14 cellular contexts compared by ENCODE assay signal in genomic region chr14:65003394-65003793, GRCh38. TPM values are rescaled to one million over a fixed set of nuclear protein-coding genes. Genes with fewer than 3 reads are reported as not detected.
DNase-seq lines count a peak whose midpoint lies in the region; ATAC-seq and TF ChIP-seq lines count a peak whose summit lies in the region.
"Had no signal": no experiment of that assay in that cellular context is flagged by ENCODE, and none has a peak within 500 bp of the region (broad histone marks: within the 10 kb centered on the region; RNA-seq: fewer than 3 reads in every experiment).

No MANE protein-coding gene starts in this region.

- H3K9me3 Mint-ChIP-seq in nephron: no peaks in the 10 kb centered on the region
- H3K9me3 Mint-ChIP-seq: central memory CD8-positive, alpha-beta T cell; natural killer cell had no signal

- H3K27me3 Mint-ChIP-seq in nephron (ENCODE audit: low read depth): no peaks in the 10 kb centered on the region
- H3K27me3 Mint-ChIP-seq: central memory CD8-positive, alpha-beta T cell had no signal

- no peak for TF ChIP-seq CTCF in nephron (IDR thresholded peaks at IDR 0.05; ENCODE audit: unreplicated experiment in 3 of 3)

- peaks cover 55% of the 10 kb centered on the region for H3K4me1 Mint-ChIP-seq in nephron
- H3K4me1 Mint-ChIP-seq: central memory CD8-positive, alpha-beta T cell; natural killer cell had no signal

- H3K4me3 Mint-ChIP-seq in nephron: no peak overlapping the region
- H3K4me3 Mint-ChIP-seq: central memory CD8-positive, alpha-beta T cell; natural killer cell had no signal

- DNase-seq in NCI-H1417 (lab: John Stamatoyannopoulos, UW) (no peak), NCI-H69 (lab: John Stamatoyannopoulos, UW) (no peak), A172 (ENCODE audit: low spot score) (no peak)
- DNase-seq: activated CD8-positive, alpha-beta memory T cell treated with anti-CD3 and anti-CD28 coated beads, Interleukin-2, amount 50 U/mL, for 48 hours; kidney; natural killer cell; NCI-H1930; OCI-M1 had no signal

- H3K27ac Mint-ChIP-seq in nephron: peak overlapping the region in 2 of 3 experiments; percentile 63 to 71
- H3K27ac Mint-ChIP-seq: natural killer cell had no signal

- peaks cover 14% of the 10 kb centered on the region for H3K36me3 Mint-ChIP-seq in nephron (ENCODE audit: low read depth)
- H3K36me3 Mint-ChIP-seq: natural killer cell had no signal

- ATAC-seq in GM18867 (IDR thresholded peaks at IDR 0.05; ENCODE audit: unreplicated experiment) (peak; percentile 60), GM21576 (IDR thresholded peaks at IDR 0.05; ENCODE audit: unreplicated experiment) (peak; percentile 61), HG03432 (IDR thresholded peaks at IDR 0.05; ENCODE audit: unreplicated experiment) (peak; percentile 71), HG02981 (IDR thresholded peaks at IDR 0.05; ENCODE audit: unreplicated experiment) (no peak)
- ATAC-seq: natural killer cell had no signal

RNA-seq across cellular contexts. Expression of gene FNTB, which starts 16.7 kb away (rescaled TPM):
- 7.4 and 9.0 TPM in 2 replicates for total RNA-seq in A172 (2014; rRNA removed; shearing (Covaris generic))

RNA-seq across cellular contexts. Expression of gene RAB15, which starts 31.3 kb away (rescaled TPM):
- total RNA-seq in A172 (2014; rRNA removed; shearing (Covaris generic)): 42.3 and 45.8 TPM in 2 replicates
